Comparison of ENCODE assay signal across 27 cellular contexts in the genomic region with DNA sequence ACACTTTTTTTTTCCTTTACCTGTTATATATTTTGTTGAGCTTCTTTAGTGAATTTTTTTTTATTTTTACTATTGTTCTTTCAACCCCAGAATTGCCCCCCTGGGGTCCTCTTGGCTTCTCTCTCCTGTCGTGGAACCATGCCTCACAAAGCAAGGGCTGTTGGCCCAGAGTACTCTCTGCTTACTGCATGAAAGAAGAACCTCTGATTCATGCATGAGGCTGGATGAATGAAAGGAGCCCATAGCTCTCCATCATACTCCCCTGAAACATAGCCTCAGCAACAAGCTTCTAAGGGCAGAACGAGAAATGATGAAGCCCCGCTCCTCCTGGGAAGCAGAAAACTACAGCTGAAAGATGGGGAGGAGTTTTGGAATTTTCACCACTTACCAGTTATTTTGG.
"Had no signal": no experiment of that assay in that cellular context is flagged by ENCODE, and none has a peak within 500 bp of the region (broad histone marks: within the 10 kb centered on the region; RNA-seq: fewer than 3 reads in every experiment).

No MANE protein-coding gene starts in this region.

- H3K27me3 Mint-ChIP-seq: natural killer cell treated with Interleukin-12 subunit alpha and Interleukin-12 subunit beta and Interleukin-15 and Interleukin-18, amount 100 ng/mL, for 72 hours; progenitor cell of endocrine pancreas; stimulated activated naive B cell treated with anti-CD40 and anti-IgM and Interleukin-4, amounts not matched to agents 10 μg/mL and 1 μg/mL and 100 μg/mL, for 72 hours; stimulated activated naive CD8-positive, alpha-beta T cell treated with anti-CD3 and anti-CD28 coated beads, Interleukin-15, Interleukin-2, amounts not matched to agents 100 ng/mL and 50 ng/mL, for 24 hours had no signal

- H3K4me1 ChIP-seq: parathyroid adenoma, psoas muscle, right lobe of liver, sigmoid colon, stomach, thyroid gland, tibial nerve, upper lobe of left lung, vagina had no signal

- H3K27ac ChIP-seq: ovary, parathyroid adenoma, psoas muscle, right lobe of liver, sigmoid colon, stomach, thoracic aorta, thyroid gland, tibial nerve, upper lobe of left lung, vagina had no signal

- H3K36me3 Mint-ChIP-seq: natural killer cell treated with Interleukin-12 subunit alpha and Interleukin-12 subunit beta and Interleukin-15 and Interleukin-18, amount 100 ng/mL, for 72 hours; stimulated activated effector memory CD8-positive, alpha-beta T cell treated with anti-CD3 and anti-CD28 coated beads, Interleukin-12 subunit alpha, Interleukin-12 subunit beta, amount 100 ng/mL, for 72 hours; stimulated activated naive B cell treated with anti-CD40 and anti-IgM and Interleukin-4, amounts not matched to agents 10 μg/mL and 1 μg/mL and 100 μg/mL, for 72 hours had no signal

- H3K4me3 Mint-ChIP-seq: natural killer cell treated with Interleukin-12 subunit alpha and Interleukin-12 subunit beta and Interleukin-15 and Interleukin-18, amount 100 ng/mL, for 72 hours; nephron progenitor cell; neural crest cell; stimulated activated effector memory CD8-positive, alpha-beta T cell treated with anti-CD3 and anti-CD28 coated beads, Interleukin-12 subunit alpha, Interleukin-12 subunit beta, amount 100 ng/mL, for 72 hours; stimulated activated naive B cell treated with anti-CD40 and anti-IgM and Interleukin-4, amounts not matched to agents 10 μg/mL and 1 μg/mL and 100 μg/mL, for 72 hours; stimulated activated naive CD8-positive, alpha-beta T cell treated with anti-CD3 and anti-CD28 coated beads, Interleukin-15, Interleukin-2, amounts not matched to agents 100 ng/mL and 50 ng/mL, for 24 hours had no signal

- H3K27me3 ChIP-seq: ovary, right lobe of liver, sigmoid colon, stomach, thyroid gland, tibial nerve, upper lobe of left lung, vagina had no signal

- H3K36me3 ChIP-seq: ovary, right lobe of liver, sigmoid colon, stomach, thoracic aorta, thyroid gland, tibial nerve, upper lobe of left lung, vagina had no signal

- H3K27ac Mint-ChIP-seq: natural killer cell treated with Interleukin-12 subunit alpha and Interleukin-12 subunit beta and Interleukin-15 and Interleukin-18, amount 100 ng/mL, for 72 hours; nephron progenitor cell; progenitor cell of endocrine pancreas; stimulated activated effector memory CD8-positive, alpha-beta T cell treated with anti-CD3 and anti-CD28 coated beads, Interleukin-12 subunit alpha, Interleukin-12 subunit beta, amount 100 ng/mL, for 72 hours; stimulated activated naive B cell treated with anti-CD40 and anti-IgM and Interleukin-4, amounts not matched to agents 10 μg/mL and 1 μg/mL and 100 μg/mL, for 72 hours; stimulated activated naive CD8-positive, alpha-beta T cell treated with anti-CD3 and anti-CD28 coated beads, Interleukin-15, Interleukin-2, amounts not matched to agents 100 ng/mL and 50 ng/mL, for 24 hours had no signal

- H3K9me3 ChIP-seq: ovary, psoas muscle, right lobe of liver, sigmoid colon, stomach, thoracic aorta, thyroid gland, tibial nerve, upper lobe of left lung, vagina had no signal

- H3K9me3 Mint-ChIP-seq: nephron progenitor cell; neural crest cell; stimulated activated naive B cell treated with anti-CD40 and anti-IgM and Interleukin-4, amounts not matched to agents 10 μg/mL and 1 μg/mL and 100 μg/mL, for 72 hours had no signal

- DNase-seq: nephron progenitor cell; occipital lobe; ovary; psoas muscle; right cardiac atrium; right lobe of liver; sigmoid colon; small intestine; stimulated activated CD4-positive, alpha-beta T cell treated with anti-CD3 and anti-CD28 coated beads, Interleukin-15, amount 100 ng/mL, for 24 hours; stimulated activated CD4-positive, alpha-beta T cell treated with anti-CD3 and anti-CD28 coated beads, Interleukin-2, amount 100 ng/mL, for 24 hours; stimulated activated CD4-positive, alpha-beta T cell treated with anti-CD3 and anti-CD28 coated beads, Interleukin-2, amount 100 ng/mL, for 48 hours; stimulated activated CD4-positive, alpha-beta T cell treated with anti-CD3 and anti-CD28 coated beads, Interleukin-4, amount 100 ng/mL, for 24 hours; stimulated activated naive B cell treated with anti-CD40 and anti-IgM and Interleukin-4, amounts not matched to agents 10 μg/mL and 1 μg/mL and 100 μg/mL, for 72 hours; stimulated activated naive CD4-positive, alpha-beta T cell treated with Interleukin-2 at 50 U/mL for 16 hours; stomach; thyroid gland; trophoblast cell; upper lobe of left lung had no signal

- H3K4me1 Mint-ChIP-seq: nephron progenitor cell; neural crest cell; stimulated activated effector memory CD8-positive, alpha-beta T cell treated with anti-CD3 and anti-CD28 coated beads, Interleukin-12 subunit alpha, Interleukin-12 subunit beta, amount 100 ng/mL, for 72 hours; stimulated activated naive B cell treated with anti-CD40 and anti-IgM and Interleukin-4, amounts not matched to agents 10 μg/mL and 1 μg/mL and 100 μg/mL, for 72 hours had no signal

- ATAC-seq: natural killer cell treated with Interleukin-12 subunit alpha and Interleukin-12 subunit beta and Interleukin-15 and Interleukin-18, amount 100 ng/mL, for 72 hours; psoas muscle; right cardiac atrium; right lobe of liver; stimulated activated effector memory CD8-positive, alpha-beta T cell treated with anti-CD3 and anti-CD28 coated beads, Interleukin-12 subunit alpha, Interleukin-12 subunit beta, amount 100 ng/mL, for 72 hours; stimulated activated naive B cell treated with anti-CD40 and anti-IgM and Interleukin-4, amounts not matched to agents 10 μg/mL and 1 μg/mL and 100 μg/mL, for 72 hours had no signal

- H3K4me3 ChIP-seq: ovary, psoas muscle, right lobe of liver, sigmoid colon, stomach, thoracic aorta, thyroid gland, tibial nerve, upper lobe of left lung, vagina had no signal
